ENCODE assay signal across 12 cellular contexts in genomic region chr16:84177740-84178070, GRCh38. TPM values are rescaled to one million over a fixed set of nuclear protein-coding genes. Genes with fewer than 3 reads are reported as not detected.
DNase-seq lines count a peak whose midpoint lies in the region; ATAC-seq and TF ChIP-seq lines count a peak whose summit lies in the region.
"Had no signal": no experiment of that assay in that cellular context is flagged by ENCODE, and none has a peak within 500 bp of the region (broad histone marks: within the 10 kb centered on the region; RNA-seq: fewer than 3 reads in every experiment).

No MANE protein-coding gene starts in this region.

- H3K27me3 ChIP-seq in rectal smooth muscle tissue (ENCODE audit: control insufficient read depth, insufficient read depth, low read length), result no peaks in the 10 kb centered on the region

- ATAC-seq in T-cell (replicated peaks in 1 of 4), result no peak

- no peaks in the 10 kb centered on the region for H3K9me3 Mint-ChIP-seq in T-cell
- H3K9me3 Mint-ChIP-seq: activated naive CD4-positive, alpha-beta T cell treated with anti-CD3 and anti-CD28 coated beads, Interleukin-2, amount 50 U/mL, for 24 hours; H9 had no signal

- POLR2A ChIA-PET in T-cell (lab: Charles Lee), result no interaction called here

- CTCF ChIA-PET in T-cell (lab: Charles Lee), result interaction anchor here in 1 of 2 donors (0.6 kb wide), 1 partner anchor 92 kb away, joined by 8 read pairs; no protein-coding TSS in a partner anchor

- peaks cover 10% of the 10 kb centered on the region for H3K36me3 Mint-ChIP-seq in T-cell

- peaks cover 4% of the 10 kb centered on the region for H3K36me3 ChIP-seq in rectal smooth muscle tissue (ENCODE audit: control insufficient read depth, insufficient read depth, low read length)

- H3K4me1 Mint-ChIP-seq in T-cell, result peaks cover 5 to 7% (median 5%) of the 10 kb centered on the region in 3 donors

- H3K4me3 Mint-ChIP-seq in T-cell, result no peak overlapping the region
- H3K4me3 Mint-ChIP-seq: activated naive CD4-positive, alpha-beta T cell treated with anti-CD3 and anti-CD28 coated beads, Interleukin-2, amount 50 U/mL, for 24 hours; H9 had no signal

- TF ChIP-seq CTCF in AG10803 (conservative IDR thresholded peaks at IDR 0.05; ENCODE audit: low read length), result no peak
- no peak for TF ChIP-seq CTCF in fibroblast of mammary gland (conservative IDR thresholded peaks at IDR 0.05; ENCODE audit: control insufficient read depth, insufficient read depth, low read depth, low read length)

- H3K4me3 ChIP-seq in AG10803 (ENCODE audit: low read length), result no peak overlapping the region
- H3K4me3 ChIP-seq in fibroblast of mammary gland (ENCODE audit: control insufficient read depth, low read depth, low read length), result no peak overlapping the region
- H3K4me3 ChIP-seq in rectal smooth muscle tissue (ENCODE audit: low read length), result no peak overlapping the region

- DNase-seq in AG10803 (ENCODE audit: low read depth) (peak; percentile 59), SW480 (ENCODE audit: low spot score) (peak; percentile 54), fibroblast of mammary gland (ENCODE audit: low read depth) (peak; percentile 61), DMS79 treated with DMSO at 0.1 percent for 48 hours (lab: John Stamatoyannopoulos, UW) (no peak), COR-L47 (lab: John Stamatoyannopoulos, UW) (no peak), NCI-H1694 treated with DMSO at 0.1 percent for 48 hours (lab: John Stamatoyannopoulos, UW) (no peak), T-cell (no peak)
- DNase-seq: H9, SHP77 had no signal

- H3K9ac ChIP-seq in rectal smooth muscle tissue (ENCODE audit: low read length), result no peak overlapping the region

- H3K27ac Mint-ChIP-seq in T-cell, result peak overlapping the region in 1 of 2 donors; percentile 30
- H3K27ac Mint-ChIP-seq: activated naive CD4-positive, alpha-beta T cell treated with anti-CD3 and anti-CD28 coated beads, Interleukin-2, amount 50 U/mL, for 24 hours had no signal

- peaks cover 14% of the 10 kb centered on the region for H3K4me1 ChIP-seq in rectal smooth muscle tissue (ENCODE audit: control insufficient read depth, insufficient read depth, low read length)

- H3K27me3 Mint-ChIP-seq in T-cell, result peaks cover 0 to 2% of the 10 kb centered on the region in 2 donors
- H3K27me3 Mint-ChIP-seq: activated naive CD4-positive, alpha-beta T cell treated with anti-CD3 and anti-CD28 coated beads, Interleukin-2, amount 50 U/mL, for 24 hours had no signal

- H3K27ac ChIP-seq in rectal smooth muscle tissue (ENCODE audit: low read depth, low read length), result peak overlapping the region; percentile 48

RNA-seq across cellular contexts. Expression of gene TAF1C, which starts 9.2 kb away (rescaled TPM):
- total RNA-seq in T-cell, result 10 to 100 TPM; 81.9 to 97.6 (median 92.8) TPM

RNA-seq across cellular contexts. Expression of gene ADAD2, which starts 13.3 kb away (rescaled TPM):
- total RNA-seq in T-cell, result under 1 TPM in 1 of 5 donors, not detected in 4; 0.25 TPM
- total RNA-seq: lung microvascular endothelial cell had no signal

RNA-seq across cellular contexts. Expression of gene DNAAF1, which starts 32.6 kb away (rescaled TPM):
- total RNA-seq in T-cell, result under 1 TPM in 2 of 5 donors, not detected in 3; 0.16 to 0.32 TPM
- total RNA-seq: H9 had no signal

RNA-seq across cellular contexts. Expression of gene HSDL1, which starts 32.7 kb away (rescaled TPM):
- 10 to 100 TPM; 11.9 to 23.5 (median 20.4) TPM for total RNA-seq in T-cell

Comparison
In these comparisons a context has a peak if more than half of its experiments do, and no peak if none do; other contexts are left out.
1. DNase-seq: peak in AG10803 (single experiment), SW480 (single experiment) and fibroblast of mammary gland (single experiment); none in DMS79 treated with DMSO at 0.1 percent for 48 hours (single experiment), COR-L47 (single experiment), NCI-H1694 treated with DMSO at 0.1 percent for 48 hours (single experiment) and T-cell (0 of 34).